In genomic region chr21:34242973-34243372, GRCh38 we compare ENCODE assay signal across 9 cellular contexts.
"Had no signal": no experiment of that assay in that cellular context is flagged by ENCODE, and none has a peak within 500 bp of the region (broad histone marks: within the 10 kb centered on the region; RNA-seq: fewer than 3 reads in every experiment).

No MANE protein-coding gene starts in this region.

- H3K27ac ChIP-seq: RWPE1 had no signal

- ATAC-seq: Panc1 had no signal

- DNase-seq: MV-4-11; NCI-H1417 treated with DMSO at 0.1 percent for 48 hours; NCI-H1930; NCI-H2081; NCI-H446 treated with DMSO at 0.1 percent for 48 hours; NCI-H510A treated with DMSO at 0.1 percent for 48 hours; NK-92 treated with Interleukin-12 subunit alpha and Interleukin-12 subunit beta, amount 100 ng/mL, for 24 hours had no signal
